In genomic region chr3:194781617-194782016, GRCh38 we compare ENCODE assay signal across 26 cellular contexts.
"Had no signal": no experiment of that assay in that cellular context is flagged by ENCODE, and none has a peak within 500 bp of the region (broad histone marks: within the 10 kb centered on the region; RNA-seq: fewer than 3 reads in every experiment).

No MANE protein-coding gene starts in this region.

- H3K4me3 ChIP-seq: coronary artery, dorsolateral prefrontal cortex, esophagus muscularis mucosa, gastrocnemius medialis, heart left ventricle had no signal

- ATAC-seq: activated CD8-positive, alpha-beta T cell treated with anti-CD3 and anti-CD28 coated beads for 36 hours; activated T-cell treated with anti-CD3 and anti-CD28 coated beads, Interleukin-2, amount 50 U/mL, for 4 hours; activated T-helper 17 cell treated with anti-CD3 and anti-CD28 coated beads, Interleukin-2, amount 50 U/mL, for 72 hours; foreskin keratinocyte; gastrocnemius medialis; heart left ventricle; WTC11 had no signal

- H3K27ac ChIP-seq: coronary artery, dorsolateral prefrontal cortex, esophagus muscularis mucosa, foreskin keratinocyte, gastrocnemius medialis, VCaP had no signal

- H3K9me3 ChIP-seq: esophagus muscularis mucosa, gastrocnemius medialis, heart left ventricle had no signal

- DNase-seq: activated CD4-positive, alpha-beta T cell treated with anti-CD3 and anti-CD28 coated beads for 1 hour; activated CD4-positive, alpha-beta T cell treated with anti-CD3 and anti-CD28 coated beads for 4 hours; activated CD4-positive, alpha-beta T cell treated with anti-CD3 and anti-CD28 coated beads, Interleukin-2, amount 50 U/mL, for 1 hour; activated CD4-positive, alpha-beta T cell treated with anti-CD3 and anti-CD28 coated beads, Interleukin-2, amount 50 U/mL, for 48 hours; activated CD8-positive, alpha-beta memory T cell treated with anti-CD3 and anti-CD28 coated beads for 24 hours; activated CD8-positive, alpha-beta T cell treated with anti-CD3 and anti-CD28 coated beads for 36 hours; activated effector memory CD4-positive, alpha-beta T cell treated with Interleukin-2 at 50 U/mL for 16 hours; activated gamma-delta T cell treated with Interleukin-2 at 50 U/mL for 16 hours; activated naive CD4-positive, alpha-beta T cell treated with anti-CD3 and anti-CD28 coated beads, Interleukin-2, amount 50 U/mL, for 16 hours; activated naive CD4-positive, alpha-beta T cell treated with Interleukin-2 at 50 U/mL for 16 hours; activated T-cell treated with anti-CD3 and anti-CD28 coated beads, Interleukin-2, amount 50 U/mL, for 4 hours; amniotic stem cell; anterior cingulate cortex; brain microvascular endothelial cell; effector memory CD4-positive, alpha-beta T cell; foreskin keratinocyte; gastrocnemius medialis; glutamatergic neuron; heart left ventricle; T-helper 2 cell had no signal

- H3K27me3 ChIP-seq: brain microvascular endothelial cell, esophagus muscularis mucosa, gastrocnemius medialis, heart left ventricle had no signal

- H3K4me1 ChIP-seq: foreskin keratinocyte had no signal

- H3K36me3 ChIP-seq: brain microvascular endothelial cell, esophagus muscularis mucosa, gastrocnemius medialis, heart left ventricle had no signal
